In the genomic region with DNA sequence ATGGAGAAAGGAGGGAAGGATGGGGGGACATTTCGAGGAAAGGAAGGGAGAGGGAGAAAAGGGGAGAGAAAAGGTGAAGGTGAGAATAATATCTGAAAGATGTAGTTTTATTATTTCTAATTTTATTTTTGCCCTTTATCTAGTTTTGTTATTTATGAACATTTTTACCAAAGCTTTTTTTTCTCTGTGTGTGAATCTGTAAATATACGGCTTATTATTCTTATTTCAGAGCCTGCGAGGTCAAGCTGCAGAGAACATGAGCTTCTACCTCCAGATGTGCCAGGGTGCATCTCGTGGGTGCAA, we compare ENCODE assay signal across 8 cellular contexts. TPM values are rescaled to one million over a fixed set of nuclear protein-coding genes. Genes with fewer than 3 reads are reported as not detected.
A peak's percentile ranks its signal among the peaks of the same experiment; 100 is the strongest.
DNase-seq lines count a peak whose midpoint lies in the region; ATAC-seq and TF ChIP-seq lines count a peak whose summit lies in the region.

No MANE protein-coding gene starts in this region.

- H3K27ac Mint-ChIP-seq in effector memory CD8-positive, alpha-beta T cell: no peak overlapping the region
- peak overlapping the region in 1 of 2 donors; percentile 84 for H3K27ac Mint-ChIP-seq in natural killer cell

- peak overlapping the region; percentile 55 for H3K4me2 ChIP-seq in OCI-LY7 (ENCODE audit: low read length)

- H3K9me2 ChIP-seq in OCI-LY7 (ENCODE audit: insufficient read depth, low read length): no peaks in the 10 kb centered on the region

- no peaks in the 10 kb centered on the region for H3K36me3 Mint-ChIP-seq in effector memory CD8-positive, alpha-beta T cell (ENCODE audit: insufficient read depth)
- H3K36me3 Mint-ChIP-seq in natural killer cell: no peaks in the 10 kb centered on the region

- POLR2A ChIA-PET in AG04450 (lab: Yijun Ruan, JAX): no interaction called here
- POLR2A ChIA-PET in OCI-LY7 (lab: Charles Lee): interaction anchor here (0.7 kb wide), 1 partner anchor 279 kb away, joined by 3 read pairs; no protein-coding TSS in a partner anchor

- peaks cover 4% of the 10 kb centered on the region for H3K4me1 ChIP-seq in OCI-LY7 (ENCODE audit: insufficient read depth, low read length, poor library complexity, severe bottlenecking)

- TF ChIP-seq CTCF in AG04450 (IDR thresholded peaks at IDR 0.05; ENCODE audit: low read depth, low read length) (no peak), OCI-LY7 (conservative IDR thresholded peaks at IDR 0.05; ENCODE audit: low read length) (no peak), natural killer cell (IDR thresholded peaks at IDR 0.05) (no peak)

- DNase-seq in AG04450 (ENCODE audit: low read depth, low spot score) (no peak), OCI-LY7 (ENCODE audit: low spot score) (no peak), natural killer cell (no peak), NCI-H1105 (lab: John Stamatoyannopoulos, UW) (no peak), ureter (ENCODE audit: low spot score) (no peak), ecto neural progenitor cell (ENCODE audit: low spot score) (no peak)
- DNase-seq in effector memory CD8-positive, alpha-beta T cell: no peak

- no peaks in the 10 kb centered on the region for H4K20me1 ChIP-seq in OCI-LY7 (ENCODE audit: insufficient read depth, low read length)

- no peak for ATAC-seq in effector memory CD8-positive, alpha-beta T cell (replicated peaks)
- ATAC-seq in natural killer cell (no peak), esophagus mucosa (no peak)

- H3K9me3 ChIP-seq in AG04450 (ENCODE audit: control insufficient read depth, insufficient read depth, low read length) (no peaks in the 10 kb centered on the region; the same call in 1 of the 2 replicates), OCI-LY7 (ENCODE audit: low read length) (no peaks in the 10 kb centered on the region)

- CTCF ChIA-PET in AG04450 (lab: Charles Lee): no interaction called here
- CTCF ChIA-PET in OCI-LY7 (lab: Charles Lee; ENCODE audit: unreplicated experiment): interaction anchor here (0.8 kb wide), 1 partner anchor 10 kb away, joined by 3 read pairs; no protein-coding TSS in a partner anchor

- H3K27ac ChIP-seq in AG04450 (ENCODE audit: low read depth, low read length) (no peak overlapping the region), OCI-LY7 (ENCODE audit: low read depth, low read length, poor library complexity, severe bottlenecking) (no peak overlapping the region)

- H3K4me1 Mint-ChIP-seq in effector memory CD8-positive, alpha-beta T cell (ENCODE audit: low read depth in 2 of 2): peaks cover 33 to 43% of the 10 kb centered on the region in 2 donors
- H3K4me1 Mint-ChIP-seq in natural killer cell: peaks cover 44 to 45% of the 10 kb centered on the region in 2 donors

- no peaks in the 10 kb centered on the region for H3K9me3 Mint-ChIP-seq in effector memory CD8-positive, alpha-beta T cell
- no peaks in the 10 kb centered on the region for H3K9me3 Mint-ChIP-seq in natural killer cell

- H3K4me3 Mint-ChIP-seq in effector memory CD8-positive, alpha-beta T cell: peak overlapping the region; percentile 87 to 89
- H3K4me3 Mint-ChIP-seq in natural killer cell: peak overlapping the region; percentile 94

- no peaks in the 10 kb centered on the region for H3K36me3 ChIP-seq in OCI-LY7 (ENCODE audit: insufficient read depth, low read length)

- H3K4me3 ChIP-seq in AG04450 (ENCODE audit: low read depth, low read length): peak overlapping the region; percentile 55
- H3K4me3 ChIP-seq in OCI-LY7 (ENCODE audit: low read depth, low read length, poor library complexity, severe bottlenecking): peak overlapping the region; percentile 53

- no peaks in the 10 kb centered on the region for H3K79me2 ChIP-seq in OCI-LY7 (ENCODE audit: insufficient read depth, low read depth, low read length)

- intact Hi-C loops in OCI-LY7 (cut with micrococcal nuclease; ENCODE audit: unreplicated experiment) (no loop called here), natural killer cell (cut with micrococcal nuclease) (loop anchor here (2.0 to 5.0 kb wide), 2 partner anchors 35 to 51 kb away; a partner anchor contains a TSS)

- peaks cover 47% of the 10 kb centered on the region in 2 donors for H3K27me3 Mint-ChIP-seq in effector memory CD8-positive, alpha-beta T cell
- peaks cover 42 to 46% of the 10 kb centered on the region in 2 donors for H3K27me3 Mint-ChIP-seq in natural killer cell (ENCODE audit: low read depth in 2 of 2)

- no TSS peak for BruUV-seq in OCI-LY7 (replicated peaks; lab: Mats Ljungman, UMichigan)

- no peak overlapping the region for H2AFZ ChIP-seq in OCI-LY7 (ENCODE audit: low read length)

- peaks cover 32% of the 10 kb centered on the region for H3K27me3 ChIP-seq in AG04450 (ENCODE audit: control insufficient read depth, insufficient read depth, low read length)

RNA-seq across cellular contexts. Expression of a gene that starts 35.0 kb away (rescaled TPM):
- 368 and 445 TPM in 2 replicates for polyA plus RNA-seq in AG04450 (2011; rRNA removed)
- 80.3 and 107 TPM in 2 replicates for polyA minus RNA-seq in AG04450 (2011; rRNA and poly(A)+ RNA removed)
- 672 and 804 TPM in 2 replicates for total RNA-seq in OCI-LY7 (2014; rRNA removed; shearing (Covaris generic))
- 393 and 415 TPM in 2 replicates for total RNA-seq in OCI-LY7 (2022)
- total RNA-seq in natural killer cell: 1,000 to 10,000 TPM; 2,088 to 2,855 (median 2,731) TPM
- total RNA-seq in ureter: 304 TPM
- 100 TPM for total RNA-seq in esophagus mucosa
